In the genomic region with DNA sequence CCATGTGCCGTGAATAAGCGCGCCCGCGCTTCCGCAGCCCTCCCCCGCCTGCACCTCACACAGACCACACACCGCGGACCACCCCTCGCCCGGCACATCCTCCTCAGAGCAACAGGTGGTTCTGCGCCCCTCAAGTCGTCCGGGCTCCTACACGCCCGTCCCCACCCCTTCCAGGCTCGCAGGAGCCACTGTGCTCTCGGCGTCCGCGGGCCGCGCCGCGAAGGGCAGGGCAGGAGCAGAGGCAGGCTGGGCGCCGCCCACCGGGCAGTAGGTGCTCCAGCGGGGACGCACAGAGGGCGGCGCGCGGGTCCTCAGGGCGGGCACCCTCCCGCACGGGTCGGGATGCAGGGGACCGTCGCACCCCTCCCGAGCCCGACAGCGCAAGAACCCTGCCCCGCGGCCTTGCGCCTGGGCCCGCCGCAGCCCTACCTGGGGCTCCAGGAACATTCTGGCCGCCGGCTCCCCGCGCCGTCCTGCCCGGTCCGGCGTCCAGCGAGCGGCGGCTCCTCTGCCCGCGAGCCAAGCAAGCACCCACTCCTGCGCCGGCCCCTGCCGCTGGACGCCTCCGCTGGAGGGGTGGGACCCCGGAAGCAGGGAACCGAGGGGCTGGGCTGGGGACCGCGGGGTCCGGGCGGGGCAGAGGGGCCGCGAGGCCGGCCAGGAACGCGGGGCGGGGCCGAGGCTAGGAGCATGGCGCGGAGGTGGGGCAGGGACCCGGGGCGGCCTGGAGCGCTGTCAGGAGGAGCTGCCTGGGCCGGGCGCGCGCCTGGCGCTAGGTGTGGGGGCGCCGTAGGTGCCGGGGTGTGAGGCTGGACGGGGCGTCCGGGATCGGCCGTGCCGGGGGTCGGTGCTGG, we compare ENCODE assay signal across 9 cellular contexts. TPM values are rescaled to one million over a fixed set of nuclear protein-coding genes. Genes with fewer than 3 reads are reported as not detected.
A peak's percentile ranks its signal among the peaks of the same experiment; 100 is the strongest.
DNase-seq lines count a peak whose midpoint lies in the region; ATAC-seq, FAIRE-seq and TF ChIP-seq lines count a peak whose summit lies in the region.
"Had no signal": no experiment of that assay in that cellular context is flagged by ENCODE, and none has a peak within 500 bp of the region (broad histone marks: within the 10 kb centered on the region; RNA-seq: fewer than 3 reads in every experiment).

No MANE protein-coding gene starts in this region.

- H3K9me3 Mint-ChIP-seq in astrocyte (ENCODE audit: unreplicated experiment): peaks cover 8% of the 10 kb centered on the region
- H3K9me3 Mint-ChIP-seq in stimulated activated naive CD8-positive, alpha-beta T cell treated with anti-CD3 and anti-CD28 coated beads, Interleukin-15, Interleukin-2, amounts not matched to agents 100 ng/mL and 50 ng/mL, for 24 hours: no peaks in the 10 kb centered on the region

- no peaks in the 10 kb centered on the region for H3K9me3 ChIP-seq in astrocyte (ENCODE audit: insufficient read depth, low read depth, low read length)

- H3K27me3 Mint-ChIP-seq in astrocyte (ENCODE audit: low read depth, unreplicated experiment): peaks cover 71% of the 10 kb centered on the region
- peaks cover 14% of the 10 kb centered on the region for H3K27me3 Mint-ChIP-seq in stimulated activated naive CD8-positive, alpha-beta T cell treated with anti-CD3 and anti-CD28 coated beads, Interleukin-15, Interleukin-2, amounts not matched to agents 100 ng/mL and 50 ng/mL, for 24 hours

- H3K4me3 Mint-ChIP-seq in astrocyte (ENCODE audit: unreplicated experiment): peak overlapping the region; percentile 27
- peak overlapping the region; percentile 73 for H3K4me3 Mint-ChIP-seq in stimulated activated naive CD8-positive, alpha-beta T cell treated with anti-CD3 and anti-CD28 coated beads, Interleukin-15, Interleukin-2, amounts not matched to agents 100 ng/mL and 50 ng/mL, for 24 hours

- ATAC-seq in left lobe of liver (peak; percentile 56), GM18519 (IDR thresholded peaks at IDR 0.05; ENCODE audit: low FRiP score, unreplicated experiment) (no peak)

- no peaks in the 10 kb centered on the region for H3K36me3 ChIP-seq in astrocyte (ENCODE audit: insufficient read depth, low read length)

- H3K79me2 ChIP-seq in astrocyte (ENCODE audit: insufficient read depth, low read length): no peaks in the 10 kb centered on the region

- H3K27ac Mint-ChIP-seq in astrocyte (ENCODE audit: unreplicated experiment): no peak overlapping the region
- peak overlapping the region; percentile 69 for H3K27ac Mint-ChIP-seq in stimulated activated naive CD8-positive, alpha-beta T cell treated with anti-CD3 and anti-CD28 coated beads, Interleukin-15, Interleukin-2, amounts not matched to agents 100 ng/mL and 50 ng/mL, for 24 hours

- H2AFZ ChIP-seq in astrocyte (ENCODE audit: low read depth, low read length): peak overlapping the region; percentile 34

- H3K4me1 ChIP-seq in astrocyte (ENCODE audit: insufficient read depth, low read length): no peaks in the 10 kb centered on the region

- no peak overlapping the region for H3K9ac ChIP-seq in astrocyte (ENCODE audit: low read length)

- no peak for TF ChIP-seq CTCF in astrocyte (IDR thresholded peaks at IDR 0.05; ENCODE audit: insufficient read depth, low read depth, low read length)

- peaks cover 39% of the 10 kb centered on the region for H3K27me3 ChIP-seq in astrocyte (ENCODE audit: insufficient read depth, low read length)

- H4K20me1 ChIP-seq in astrocyte (ENCODE audit: insufficient read depth, low read length): no peaks in the 10 kb centered on the region

- DNase-seq in NCI-H2227 (lab: John Stamatoyannopoulos, UW; ENCODE audit: unreplicated experiment) (peak; percentile 32), NCI-H2227 treated with DMSO at 0.1 percent for 48 hours (lab: John Stamatoyannopoulos, UW) (no peak), astrocyte (ENCODE audit: low read depth) (no peak), left lobe of liver (ENCODE audit: low spot score) (peak; percentile 42), AG08396 (ENCODE audit: low spot score) (no peak), DMS 273 (lab: John Stamatoyannopoulos, UW; ENCODE audit: unreplicated experiment) (no peak)

- H3K4me3 ChIP-seq in astrocyte (ENCODE audit: insufficient read depth, low read depth, low read length): no peak overlapping the region

- no peak for FAIRE-seq in astrocyte (lab: Jason Lieb, UNC)

- no peak overlapping the region for H3K27ac ChIP-seq in astrocyte (ENCODE audit: low read depth, low read length)

- peaks cover 2% of the 10 kb centered on the region for H3K4me1 Mint-ChIP-seq in astrocyte (ENCODE audit: low read depth, unreplicated experiment)
- H3K4me1 Mint-ChIP-seq in stimulated activated naive CD8-positive, alpha-beta T cell treated with anti-CD3 and anti-CD28 coated beads, Interleukin-15, Interleukin-2, amounts not matched to agents 100 ng/mL and 50 ng/mL, for 24 hours (ENCODE audit: low read depth): peaks cover 56% of the 10 kb centered on the region

- H3K4me2 ChIP-seq in astrocyte (ENCODE audit: low read length): peak overlapping the region; percentile 36

- peaks cover 4% of the 10 kb centered on the region for H3K36me3 Mint-ChIP-seq in astrocyte (ENCODE audit: low read depth, unreplicated experiment)
- no peaks in the 10 kb centered on the region for H3K36me3 Mint-ChIP-seq in stimulated activated naive CD8-positive, alpha-beta T cell treated with anti-CD3 and anti-CD28 coated beads, Interleukin-15, Interleukin-2, amounts not matched to agents 100 ng/mL and 50 ng/mL, for 24 hours (ENCODE audit: low read depth)

RNA-seq across cellular contexts. Expression of a gene that starts 37.4 kb away (rescaled TPM):
- total RNA-seq in astrocyte (11.4 and 11.8 TPM in 2 replicates), left lobe of liver (0.13 TPM)
- total RNA-seq: RPMI7951 had no signal

Comparison
In these comparisons a context has a peak if more than half of its experiments do, and no peak if none do; other contexts are left out.
1. DNase-seq: peak in NCI-H2227 (single experiment) and left lobe of liver (single experiment); none in NCI-H2227 treated with DMSO at 0.1 percent for 48 hours (single experiment), astrocyte (single experiment), AG08396 (single experiment) and DMS 273 (single experiment).
2. RNA of a gene that starts 37.4 kb away (total RNA-seq): 11.4 to 11.8 TPM in astrocyte; 0.13 TPM in left lobe of liver (single experiment); every median in the first group is over 10 times any median in the second.